6 cellular contexts compared by ENCODE assay signal in genomic region chr19:48501961-48502719, GRCh38.
DNase-seq lines count a peak whose midpoint lies in the region; ATAC-seq and FAIRE-seq lines count a peak whose summit lies in the region.

No MANE protein-coding gene starts in this region.

- no peak for FAIRE-seq in urothelium cell line (lab: Jason Lieb, UNC)

- no peak for ATAC-seq in HG03439 (IDR thresholded peaks at IDR 0.05; ENCODE audit: unreplicated experiment)

- DNase-seq in GF-D8 (lab: John Stamatoyannopoulos, UW) (peak; percentile 64), NCI-H2196 treated with DMSO at 0.1 percent for 48 hours (lab: John Stamatoyannopoulos, UW; ENCODE audit: unreplicated experiment) (peak; percentile 98), iPS-NIHi11 (ENCODE audit: low spot score) (peak; percentile 90), urothelium cell line (ENCODE audit: low spot score) (peak; percentile 25)
- DNase-seq in activated CD8-positive, alpha-beta memory T cell treated with anti-CD3 and anti-CD28 coated beads for 24 hours, result peak; percentile 80

Comparison
In these comparisons a context has a peak if more than half of its experiments do, and no peak if none do; other contexts are left out.
1. DNase-seq: peak in every context shown above with its lines; median percentile 98 in NCI-H2196 treated with DMSO at 0.1 percent for 48 hours; 90 in iPS-NIHi11; 80 in activated CD8-positive, alpha-beta memory T cell treated with anti-CD3 and anti-CD28 coated beads for 24 hours; 64 in GF-D8; 25 in urothelium cell line.